In the genomic region with DNA sequence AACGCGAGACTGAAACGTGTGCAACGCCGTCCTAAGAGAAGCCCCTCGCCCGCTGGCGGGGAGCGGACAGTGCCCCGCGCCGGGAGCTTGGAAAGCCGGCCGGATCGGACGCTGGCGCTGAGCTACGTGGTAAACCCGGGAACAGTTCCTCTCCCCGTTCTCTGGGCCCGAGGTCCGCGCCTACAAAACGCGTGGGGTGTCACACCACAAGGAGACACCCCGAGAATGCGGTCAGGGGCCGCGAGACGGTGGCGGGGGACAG, we compare ENCODE assay signal across 8 cellular contexts. TPM values are rescaled to one million over a fixed set of nuclear protein-coding genes. Genes with fewer than 3 reads are reported as not detected.
DNase-seq lines count a peak whose midpoint lies in the region; ATAC-seq and TF ChIP-seq lines count a peak whose summit lies in the region.

No MANE protein-coding gene starts in this region.

- DNase-seq in BE2C, result no peak
- peak; percentile 40 for DNase-seq in HCEC 1CT
- no peak for DNase-seq in activated naive CD8-positive, alpha-beta T cell treated with anti-CD3 and anti-CD28 coated beads, Interleukin-2, amount 50 U/mL, for 24 hours
- DNase-seq in immature natural killer cell, result no peak
- no peak for DNase-seq in thoracic aorta (ENCODE audit: low spot score)
- no peak for DNase-seq in activated CD4-positive, CD25-positive, alpha-beta regulatory T cell (lab: John Stamatoyannopoulos, UW)
- DNase-seq in stimulated activated CD4-positive, alpha-beta T cell treated with anti-CD3 and anti-CD28 coated beads, Interleukin-4, amount 100 ng/mL, for 24 hours, result no peak

- peak overlapping the region; percentile 90 for H3K4me3 Mint-ChIP-seq in activated naive CD8-positive, alpha-beta T cell treated with anti-CD3 and anti-CD28 coated beads, Interleukin-2, amount 50 U/mL, for 24 hours
- H3K4me3 Mint-ChIP-seq in immature natural killer cell, result peak overlapping the region; percentile 83 to 91 (median 88)

- peak overlapping the region; percentile 87 for H3K27ac Mint-ChIP-seq in activated naive CD8-positive, alpha-beta T cell treated with anti-CD3 and anti-CD28 coated beads, Interleukin-2, amount 50 U/mL, for 24 hours
- H3K27ac Mint-ChIP-seq in immature natural killer cell, result peak overlapping the region; percentile 65 to 96 (median 90)

- H3K4me1 ChIP-seq in BE2C (no peaks in the 10 kb centered on the region; the same call in none of the 2 replicates), thoracic aorta (ENCODE audit: control insufficient read depth in 1 of 2, low read depth in 2 of 2) (peaks cover 32 to 55% of the 10 kb centered on the region in 2 donors)

- no peak for ATAC-seq in activated naive CD8-positive, alpha-beta T cell treated with anti-CD3 and anti-CD28 coated beads, Interleukin-2, amount 50 U/mL, for 24 hours
- ATAC-seq in thoracic aorta (ENCODE audit: insufficient number of reproducible peaks, low FRiP score, low read depth) (no peak), HG02840 (IDR thresholded peaks at IDR 0.05; ENCODE audit: low FRiP score, unreplicated experiment) (no peak)

- H3K9me3 ChIP-seq in BE2C, result no peaks in the 10 kb centered on the region
- H3K9me3 ChIP-seq in thoracic aorta, result no peaks in the 10 kb centered on the region

- no peaks in the 10 kb centered on the region for H3K27me3 Mint-ChIP-seq in activated naive CD8-positive, alpha-beta T cell treated with anti-CD3 and anti-CD28 coated beads, Interleukin-2, amount 50 U/mL, for 24 hours
- peaks cover 4 to 8% (median 6%) of the 10 kb centered on the region in 3 donors for H3K27me3 Mint-ChIP-seq in immature natural killer cell (ENCODE audit: low read depth in 3 of 3)

- H3K27me3 ChIP-seq in BE2C, result no peaks in the 10 kb centered on the region
- H3K27me3 ChIP-seq in thoracic aorta (replicated peaks; ENCODE audit: insufficient read depth), result no peaks in the 10 kb centered on the region

- H3K4me3 ChIP-seq in BE2C (ENCODE audit: low read depth, low read length) (peak overlapping the region; percentile 79), thoracic aorta (peak overlapping the region; percentile 88)

- TF ChIP-seq CTCF in BE2C (IDR thresholded peaks at IDR 0.05; ENCODE audit: low read depth, low read length) (no peak), thoracic aorta (IDR thresholded peaks at IDR 0.05) (no peak)

- peaks cover 8% of the 10 kb centered on the region for H3K36me3 Mint-ChIP-seq in activated naive CD8-positive, alpha-beta T cell treated with anti-CD3 and anti-CD28 coated beads, Interleukin-2, amount 50 U/mL, for 24 hours (ENCODE audit: low read depth)
- no peaks in the 10 kb centered on the region for H3K36me3 Mint-ChIP-seq in immature natural killer cell

- H3K27ac ChIP-seq in thoracic aorta, result peak overlapping the region; percentile 91 to 98

- H3K36me3 ChIP-seq in BE2C (no peaks in the 10 kb centered on the region), thoracic aorta (no peaks in the 10 kb centered on the region)

- no peaks in the 10 kb centered on the region for H3K9me3 Mint-ChIP-seq in activated naive CD8-positive, alpha-beta T cell treated with anti-CD3 and anti-CD28 coated beads, Interleukin-2, amount 50 U/mL, for 24 hours
- H3K9me3 Mint-ChIP-seq in immature natural killer cell, result no peaks in the 10 kb centered on the region

- peaks cover 61% of the 10 kb centered on the region for H3K4me1 Mint-ChIP-seq in activated naive CD8-positive, alpha-beta T cell treated with anti-CD3 and anti-CD28 coated beads, Interleukin-2, amount 50 U/mL, for 24 hours
- peaks cover 50 to 63% of the 10 kb centered on the region in 2 donors for H3K4me1 Mint-ChIP-seq in immature natural killer cell

RNA-seq across cellular contexts. Expression of gene NCOA5, which starts 0.8 kb away (rescaled TPM):
- polyA plus RNA-seq in BE2C (2012; ENCODE audit: insufficient read depth, insufficient read length, low read depth), result 37.4 TPM
- polyA plus RNA-seq in immature natural killer cell, result 10 to 100 TPM; 12.9 to 30.7 (median 14.0) TPM
- total RNA-seq in thoracic aorta, result 10 to 100 TPM; 23.7 to 28.6 TPM

RNA-seq across cellular contexts. Expression of gene CD40, which starts 29.1 kb away (rescaled TPM):
- polyA plus RNA-seq in BE2C (2012; ENCODE audit: insufficient read depth, insufficient read length, low read depth), result 0.39 TPM
- 1 to 10 TPM; 4.3 to 8.3 (median 7.0) TPM for polyA plus RNA-seq in immature natural killer cell
- 10 to 100 TPM; 15.9 to 33.3 TPM for total RNA-seq in thoracic aorta

RNA-seq across cellular contexts. Expression of gene SLC12A5, which starts 60.0 kb away (rescaled TPM):
- 9.0 TPM for polyA plus RNA-seq in BE2C (2012; ENCODE audit: insufficient read depth, insufficient read length, low read depth)
- 1 to 10 TPM in 2 of 3 donors, not detected in 1; 1.0 to 1.8 TPM for polyA plus RNA-seq in immature natural killer cell
- total RNA-seq in thoracic aorta, result not detected
